8 cellular contexts compared by ENCODE assay signal in genomic region chr12:82527165-82527780, GRCh38.
DNase-seq lines count a peak whose midpoint lies in the region; ATAC-seq lines count a peak whose summit lies in the region.

No MANE protein-coding gene starts in this region.

- H3K9me3 Mint-ChIP-seq in stimulated activated naive B cell treated with anti-CD40 and anti-IgM and Interleukin-4, amounts not matched to agents 10 μg/mL and 1 μg/mL and 100 μg/mL, for 72 hours: no peaks in the 10 kb centered on the region

- DNase-seq in Caki2 (ENCODE audit: low read depth) (peak; percentile 69), NCI-H345 (lab: John Stamatoyannopoulos, UW) (peak; percentile 43), amniotic epithelial cell (ENCODE audit: low read depth) (peak; percentile 61), hypothalamus (lab: John Stamatoyannopoulos, UW) (peak in 27 of 51 donors; percentile 1 to 85 (median 22)), GM19240 (ENCODE audit: insufficient read length, low spot score) (no peak)
- DNase-seq in stimulated activated naive B cell treated with anti-CD40 and anti-IgM and Interleukin-4, amounts not matched to agents 10 μg/mL and 1 μg/mL and 100 μg/mL, for 72 hours: no peak

- H3K4me3 Mint-ChIP-seq in stimulated activated naive B cell treated with anti-CD40 and anti-IgM and Interleukin-4, amounts not matched to agents 10 μg/mL and 1 μg/mL and 100 μg/mL, for 72 hours: no peak overlapping the region

- H3K36me3 Mint-ChIP-seq in stimulated activated naive B cell treated with anti-CD40 and anti-IgM and Interleukin-4, amounts not matched to agents 10 μg/mL and 1 μg/mL and 100 μg/mL, for 72 hours: no peaks in the 10 kb centered on the region

- in situ Hi-C loops in Caki2 (cut with HindIII; ENCODE audit: low pct_unique_long_range_greater_than_20kb, low sequenced_read_pairs): no loop called here

- H3K27me3 Mint-ChIP-seq in stimulated activated naive B cell treated with anti-CD40 and anti-IgM and Interleukin-4, amounts not matched to agents 10 μg/mL and 1 μg/mL and 100 μg/mL, for 72 hours: no peaks in the 10 kb centered on the region

- no peaks in the 10 kb centered on the region for H3K4me1 Mint-ChIP-seq in stimulated activated naive B cell treated with anti-CD40 and anti-IgM and Interleukin-4, amounts not matched to agents 10 μg/mL and 1 μg/mL and 100 μg/mL, for 72 hours

- ATAC-seq in GM18870 (IDR thresholded peaks at IDR 0.05; ENCODE audit: unreplicated experiment) (peak; percentile 42), HG03139 (IDR thresholded peaks at IDR 0.05; ENCODE audit: unreplicated experiment) (peak; percentile 46)
- ATAC-seq in stimulated activated naive B cell treated with anti-CD40 and anti-IgM and Interleukin-4, amounts not matched to agents 10 μg/mL and 1 μg/mL and 100 μg/mL, for 72 hours (replicated peaks): peak; percentile 63 to 64

- H3K27ac Mint-ChIP-seq in stimulated activated naive B cell treated with anti-CD40 and anti-IgM and Interleukin-4, amounts not matched to agents 10 μg/mL and 1 μg/mL and 100 μg/mL, for 72 hours: no peak overlapping the region

Comparison
In these comparisons a context has a peak if more than half of its experiments do, and no peak if none do; other contexts are left out.
1. DNase-seq: peak in Caki2 (single experiment), NCI-H345 (single experiment), amniotic epithelial cell (single experiment) and hypothalamus (27 of 51); none in stimulated activated naive B cell treated with anti-CD40 and anti-IgM and Interleukin-4, amounts not matched to agents 10 μg/mL and 1 μg/mL and 100 μg/mL, for 72 hours (single experiment) and GM19240 (single experiment).
2. Peak in every context shown above with its lines, with median percentiles within 50 percentile points of each other: ATAC-seq.